In genomic region chr18:364221-364620, GRCh38 we compare ENCODE assay signal across 13 cellular contexts.
"Had no signal": no experiment of that assay in that cellular context is flagged by ENCODE, and none has a peak within 500 bp of the region (broad histone marks: within the 10 kb centered on the region; RNA-seq: fewer than 3 reads in every experiment).

No MANE protein-coding gene starts in this region.

- H3K27me3 ChIP-seq: brain microvascular endothelial cell, foreskin keratinocyte, thyroid gland had no signal

- H3K27ac Mint-ChIP-seq: activated naive CD4-positive, alpha-beta T cell treated with anti-CD3 and anti-CD28 coated beads, Interleukin-2, amount 10 ng/mL, durations not matched to agents 7 days and 5 days; activated T-helper 17 cell treated with anti-CD3 and anti-CD28 coated beads, Interleukin-2, amount 50 U/mL, for 72 hours; natural killer cell treated with Interleukin-12 subunit alpha and Interleukin-12 subunit beta and Interleukin-15 and Interleukin-18, amount 100 ng/mL, for 72 hours had no signal

- H3K4me1 Mint-ChIP-seq: activated naive CD4-positive, alpha-beta T cell treated with anti-CD3 and anti-CD28 coated beads, Interleukin-2, amount 10 ng/mL, durations not matched to agents 7 days and 5 days; activated T-helper 17 cell treated with anti-CD3 and anti-CD28 coated beads, Interleukin-2, amount 50 U/mL, for 72 hours had no signal

- ATAC-seq: activated T-helper 17 cell treated with anti-CD3 and anti-CD28 coated beads, Interleukin-2, amount 50 U/mL, for 72 hours; foreskin keratinocyte; natural killer cell treated with Interleukin-12 subunit alpha and Interleukin-12 subunit beta and Interleukin-15 and Interleukin-18, amount 100 ng/mL, for 72 hours had no signal

- H3K9me3 ChIP-seq: thyroid gland had no signal

- H3K36me3 ChIP-seq: brain microvascular endothelial cell, thyroid gland, WERI-Rb-1 had no signal

- DNase-seq: activated CD4-positive, alpha-beta T cell treated with anti-CD3 and anti-CD28 coated beads for 4 hours; activated naive CD4-positive, alpha-beta T cell treated with anti-CD3 and anti-CD28 coated beads, Interleukin-2, amount 10 ng/mL, durations not matched to agents 7 days and 5 days; brain microvascular endothelial cell; cerebellar nuclear complex; dorsolateral prefrontal cortex; foreskin keratinocyte; mammary epithelial cell; SIG-M5; T-helper 9 cell; thyroid gland; WERI-Rb-1 had no signal

- H3K4me3 ChIP-seq: dorsolateral prefrontal cortex, thyroid gland had no signal

- H3K27ac ChIP-seq: brain microvascular endothelial cell, dorsolateral prefrontal cortex, foreskin keratinocyte, WERI-Rb-1 had no signal

- H3K9me3 Mint-ChIP-seq: activated naive CD4-positive, alpha-beta T cell treated with anti-CD3 and anti-CD28 coated beads, Interleukin-2, amount 10 ng/mL, durations not matched to agents 7 days and 5 days; activated T-helper 17 cell treated with anti-CD3 and anti-CD28 coated beads, Interleukin-2, amount 50 U/mL, for 72 hours; natural killer cell treated with Interleukin-12 subunit alpha and Interleukin-12 subunit beta and Interleukin-15 and Interleukin-18, amount 100 ng/mL, for 72 hours had no signal

- H3K36me3 Mint-ChIP-seq: activated naive CD4-positive, alpha-beta T cell treated with anti-CD3 and anti-CD28 coated beads, Interleukin-2, amount 10 ng/mL, durations not matched to agents 7 days and 5 days; natural killer cell treated with Interleukin-12 subunit alpha and Interleukin-12 subunit beta and Interleukin-15 and Interleukin-18, amount 100 ng/mL, for 72 hours had no signal

- H3K4me3 Mint-ChIP-seq: activated naive CD4-positive, alpha-beta T cell treated with anti-CD3 and anti-CD28 coated beads, Interleukin-2, amount 10 ng/mL, durations not matched to agents 7 days and 5 days; activated T-helper 17 cell treated with anti-CD3 and anti-CD28 coated beads, Interleukin-2, amount 50 U/mL, for 72 hours; natural killer cell treated with Interleukin-12 subunit alpha and Interleukin-12 subunit beta and Interleukin-15 and Interleukin-18, amount 100 ng/mL, for 72 hours had no signal

- H3K4me1 ChIP-seq: foreskin keratinocyte had no signal
